ENCODE assay signal across 9 cellular contexts in genomic region chr4:169080970-169081369, GRCh38.
DNase-seq lines count a peak whose midpoint lies in the region; ATAC-seq and TF ChIP-seq lines count a peak whose summit lies in the region.
"Had no signal": no experiment of that assay in that cellular context is flagged by ENCODE, and none has a peak within 500 bp of the region (broad histone marks: within the 10 kb centered on the region; RNA-seq: fewer than 3 reads in every experiment).

No MANE protein-coding gene starts in this region.

- H3K9ac ChIP-seq in SK-N-MC (ENCODE audit: insufficient read length) (no peak overlapping the region), endodermal cell (ENCODE audit: extremely low read depth, low read length, poor library complexity, severe bottlenecking) (no peak overlapping the region)

- H3K27me3 ChIP-seq in right atrium auricular region (no peaks in the 10 kb centered on the region), endodermal cell (ENCODE audit: control insufficient read depth, insufficient read depth, low read length, poor library complexity, severe bottlenecking) (no peaks in the 10 kb centered on the region)

- TF ChIP-seq CTCF in right atrium auricular region (IDR thresholded peaks at IDR 0.05) (no peak), endodermal cell (conservative IDR thresholded peaks at IDR 0.05) (no peak)

- H3K4me3 Mint-ChIP-seq in endodermal cell = no peak overlapping the region

- WGBS in endodermal cell (ENCODE audit: insufficient coverage in 1 of 2, insufficient read length in 1 of 2), 2 experiments = 83 to 87% methylated on average over 1 to 2 of the region's 2 CpGs

- no peaks in the 10 kb centered on the region for H3K27me3 Mint-ChIP-seq in endodermal cell (ENCODE audit: insufficient read depth)

- no peak overlapping the region for H3K27ac Mint-ChIP-seq in endodermal cell

- ATAC-seq in GM21528 (IDR thresholded peaks at IDR 0.05; ENCODE audit: low FRiP score, unreplicated experiment) = peak; percentile 9

- peak overlapping the region; percentile 69 for H3K4me3 ChIP-seq in SK-N-MC
- no peak overlapping the region for H3K4me3 ChIP-seq in right atrium auricular region
- H3K4me3 ChIP-seq in endodermal cell (ENCODE audit: low read length) = no peak overlapping the region

- H3K36me3 ChIP-seq in SK-N-MC (ENCODE audit: insufficient read depth, low read length) = no peaks in the 10 kb centered on the region
- no peaks in the 10 kb centered on the region for H3K36me3 ChIP-seq in right atrium auricular region
- no peaks in the 10 kb centered on the region for H3K36me3 ChIP-seq in endodermal cell (ENCODE audit: control insufficient read depth, insufficient read depth, low read length)

- H3K36me3 Mint-ChIP-seq in endodermal cell (ENCODE audit: low read depth) = peaks cover 12% of the 10 kb centered on the region

- H3K9me3 ChIP-seq in SK-N-MC (ENCODE audit: low read depth, low read length) (no peaks in the 10 kb centered on the region), right atrium auricular region (no peaks in the 10 kb centered on the region), endodermal cell (ENCODE audit: control insufficient read depth, low read length) (no peaks in the 10 kb centered on the region)

- H3K27ac ChIP-seq in SK-N-MC (peak overlapping the region; percentile 92), right atrium auricular region (peak overlapping the region; percentile 46 to 77), temporal lobe (ENCODE audit: low read depth, low read length) (peak overlapping the region; percentile 71), endodermal cell (ENCODE audit: low read depth, low read length) (no peak overlapping the region)

- peak; percentile 50 for DNase-seq in SK-N-MC (ENCODE audit: low read depth, low spot score)
- DNase-seq in right atrium auricular region (ENCODE audit: low spot score) = no peak
- DNase-seq in LoVo (ENCODE audit: low spot score) = no peak
- DNase-seq in endodermal cell = no peak
- DNase-seq in activated CD4-positive, alpha-beta T cell treated with anti-CD3 and anti-CD28 coated beads, Interleukin-2, amount 50 U/mL, for 48 hours = no peak
- no peak for DNase-seq in NK-92 treated with Interleukin-12 subunit alpha and Interleukin-12 subunit beta, amount 100 ng/mL, for 24 hours (lab: John Stamatoyannopoulos, UW)
- DNase-seq: activated CD4-positive, alpha-beta T cell treated with anti-CD3 and anti-CD28 coated beads for 4 hours had no signal

- H3K9me3 Mint-ChIP-seq in endodermal cell = no peaks in the 10 kb centered on the region

- H3K4me1 ChIP-seq in right atrium auricular region (peaks cover 0 to 19% of the 10 kb centered on the region in 2 donors), endodermal cell (ENCODE audit: control insufficient read depth, insufficient read depth, low read length) (no peaks in the 10 kb centered on the region)

- no peaks in the 10 kb centered on the region for H3K4me1 Mint-ChIP-seq in endodermal cell
